ENCODE assay signal across 12 cellular contexts in genomic region chr3:42195879-42196330, GRCh38.
DNase-seq lines count a peak whose midpoint lies in the region; ATAC-seq, FAIRE-seq and TF ChIP-seq lines count a peak whose summit lies in the region.
"Had no signal": no experiment of that assay in that cellular context is flagged by ENCODE, and none has a peak within 500 bp of the region (broad histone marks: within the 10 kb centered on the region; RNA-seq: fewer than 3 reads in every experiment).

No MANE protein-coding gene starts in this region.

- no peak for TF ChIP-seq CTCF in K562 (IDR thresholded peaks at IDR 0.05 in 2 of 3, conservative IDR thresholded peaks at IDR 0.05 in 1 of 3; ENCODE audit: insufficient read depth in 2 of 3, low read depth in 1 of 3, low read length in 3 of 3)

- no peaks in the 10 kb centered on the region for H3K79me2 ChIP-seq in K562 (ENCODE audit: control insufficient read depth, insufficient read depth, low read length)

- no peak for TF ChIP-seq EP300 in K562 (IDR thresholded peaks at IDR 0.05; ENCODE audit: low read length)

- H3K9ac ChIP-seq in K562 (ENCODE audit: insufficient read depth in 1 of 2, low read depth in 2 of 2, low read length in 2 of 2), result no peak overlapping the region

- CTCF ChIA-PET in K562 (lab: Yijun Ruan, JAX; ENCODE audit: low intra/inter-chr PET ratio), result no interaction called here

- in situ Hi-C loops in K562 (cut with MboI), result no loop called here

- intact Hi-C loops in K562 (cut with micrococcal nuclease), result no loop called here

- peaks cover 70% of the 10 kb centered on the region; the same call in 2 of the 3 replicates for H3K36me3 ChIP-seq in K562 (ENCODE audit: control insufficient read depth, insufficient read depth, low read length)

- FAIRE-seq in K562 (lab: Jason Lieb, UNC), result no peak
- no peak for FAIRE-seq in H54 (lab: Jason Lieb, UNC)

- POLR2A ChIA-PET in K562 (lab: Yijun Ruan, JAX), result interaction anchor here (0.5 to 1.1 kb wide), 2 partner anchors 14 to 276 kb away, joined by 3 read pairs; no protein-coding TSS in a partner anchor

- no peaks in the 10 kb centered on the region for H3K9me3 ChIP-seq in K562 (replicated peaks; ENCODE audit: control insufficient read depth, insufficient read depth, low read depth, low read length)
- H3K9me3 ChIP-seq: gastroesophageal sphincter had no signal

- H2AFZ ChIP-seq in K562 (ENCODE audit: low read depth, low read length), result no peak overlapping the region

- H3K4me3 ChIP-seq in K562, result no peak overlapping the region
- H3K4me3 ChIP-seq: gastroesophageal sphincter had no signal

- no peak for TF ChIP-seq RAD21 in K562 (CRISPR knock-in tag; conservative IDR thresholded peaks at IDR 0.05 in 1 of 2, IDR thresholded peaks at IDR 0.05 in 1 of 2)

- H3K4me2 ChIP-seq in K562 (ENCODE audit: insufficient read depth, low read length), result no peak overlapping the region

- no peaks in the 10 kb centered on the region for H3K4me1 ChIP-seq in K562 (replicated peaks in 1 of 2; ENCODE audit: control insufficient read depth in 2 of 2, insufficient read depth in 2 of 2, low read length in 2 of 2)

- WGBS in K562 (ENCODE audit: insufficient coverage, low coverage, missing lambda C conversion rate), result 57% methylated on average over 5 of the region's 5 CpGs

- TF ChIP-seq POLR2A in K562 (conservative IDR thresholded peaks at IDR 0.05) (no peak), H54 (IDR thresholded peaks at IDR 0.05; ENCODE audit: low read depth, low read length) (no peak)

- no peaks in the 10 kb centered on the region for H3K27me3 ChIP-seq in K562 (ENCODE audit: control insufficient read depth in 2 of 2, insufficient read depth in 2 of 2, low read length in 2 of 2)
- H3K27me3 ChIP-seq: gastroesophageal sphincter had no signal

- H3K27ac ChIP-seq in K562 (ENCODE audit: extremely low read depth, low read depth, low read length), result no peak overlapping the region
- H3K27ac ChIP-seq: gastroesophageal sphincter had no signal

- BruUV-seq in K562 (replicated peaks; lab: Mats Ljungman, UMichigan), result no TSS peak

- DNase-seq in K562 (ENCODE audit: extremely low read depth in 1 of 4, low spot score in 3 of 4) (no peak), NCI-H748 treated with DMSO at 0.1 percent for 48 hours (lab: John Stamatoyannopoulos, UW) (no peak), H54 (ENCODE audit: insufficient read length, low spot score) (no peak), NCI-H524 (lab: John Stamatoyannopoulos, UW) (no peak)
- no peak for DNase-seq in activated CD4-positive, alpha-beta T cell treated with anti-CD3 and anti-CD28 coated beads for 48 hours
- DNase-seq: activated T-cell treated with anti-CD3 and anti-CD28 coated beads, Interleukin-2, amount 50 U/mL, for 72 hours; OCI-M1; substantia nigra had no signal

- ATAC-seq in GM18498 (IDR thresholded peaks at IDR 0.05; ENCODE audit: unreplicated experiment) (peak; percentile 74), GM19452 (IDR thresholded peaks at IDR 0.05; ENCODE audit: unreplicated experiment) (peak; percentile 66), HG03097 (IDR thresholded peaks at IDR 0.05; ENCODE audit: low FRiP score, unreplicated experiment) (peak; percentile 61), K562 (no peak)
- ATAC-seq: activated T-cell treated with anti-CD3 and anti-CD28 coated beads, Interleukin-2, amount 50 U/mL, for 72 hours; gastroesophageal sphincter had no signal

- no peaks in the 10 kb centered on the region; the same call in 1 of the 2 replicates for H4K20me1 ChIP-seq in K562 (replicated peaks; ENCODE audit: control insufficient read depth, insufficient read depth, low read length)

- H3K9me1 ChIP-seq in K562 (ENCODE audit: control insufficient read depth, insufficient read depth, low read length), result no peaks in the 10 kb centered on the region

TF ChIP-seq in K562, 482 proteins besides CTCF, POLR2A, EP300 and RAD21:
- peak; percentile 18; the same call in 1 of the 2 replicates for TF ChIP-seq CEBPG (CRISPR knock-in tag; IDR thresholded peaks at IDR 0.05)
- peak in 1 of 2 experiments; percentile 57; a peak in 2 of 4 replicates for TF ChIP-seq CEBPG (tag; conservative IDR thresholded peaks at IDR 0.05 in 1 of 2, IDR thresholded peaks at IDR 0.05 in 1 of 2)
- no peak for TF ChIP-seq ZNF785 (CRISPR knock-in tag; IDR thresholded peaks at IDR 0.05)
- TF ChIP-seq, protein P1, sequence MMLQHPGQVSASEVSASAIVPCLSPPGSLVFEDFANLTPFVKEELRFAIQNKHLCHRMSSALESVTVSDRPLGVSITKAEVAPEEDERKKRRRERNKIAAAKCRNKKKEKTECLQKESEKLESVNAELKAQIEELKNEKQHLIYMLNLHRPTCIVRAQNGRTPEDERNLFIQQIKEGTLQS (IDR thresholded peaks at IDR 0.05), result peak; percentile 37
- TF ChIP-seq, protein P1 (CRISPR knock-in tag; conservative IDR thresholded peaks at IDR 0.05), result no peak
